13 cellular contexts compared by ENCODE assay signal in the genomic region with DNA sequence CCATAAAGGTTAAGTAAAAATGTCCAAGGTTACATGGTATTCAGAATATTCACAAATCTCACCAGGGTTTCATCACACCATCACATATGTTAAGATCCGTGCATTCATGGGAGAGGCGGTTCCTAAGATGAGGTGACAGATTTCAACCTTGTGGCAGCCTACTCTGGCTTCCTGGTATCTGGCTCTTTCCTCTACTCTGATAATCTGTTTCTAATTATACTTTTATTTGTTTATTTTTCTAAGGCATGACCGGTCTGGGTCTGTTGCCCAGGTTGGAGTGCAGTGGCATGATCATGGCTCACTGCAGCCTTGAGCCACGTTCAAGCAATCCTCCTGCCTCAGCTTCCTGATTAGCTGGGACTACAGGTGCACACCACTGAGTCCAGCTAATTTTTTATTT. TPM values are rescaled to one million over a fixed set of nuclear protein-coding genes. Genes with fewer than 3 reads are reported as not detected.
DNase-seq lines count a peak whose midpoint lies in the region; ATAC-seq, FAIRE-seq and TF ChIP-seq lines count a peak whose summit lies in the region.
"Had no signal": no experiment of that assay in that cellular context is flagged by ENCODE, and none has a peak within 500 bp of the region (broad histone marks: within the 10 kb centered on the region; RNA-seq: fewer than 3 reads in every experiment).

No MANE protein-coding gene starts in this region.

- H3K4me1 ChIP-seq in small intestine (ENCODE audit: control insufficient read depth in 2 of 2, insufficient read depth in 1 of 2, low read depth in 1 of 2, low read length in 1 of 2) = peaks cover 0 to 4% of the 10 kb centered on the region in 2 donors

- FAIRE-seq in small intestine (lab: Jason Lieb, UNC) = no peak

- no peak overlapping the region for H3K27ac ChIP-seq in small intestine (ENCODE audit: low read depth in 1 of 2, low read length in 1 of 2)
- H3K27ac ChIP-seq: WERI-Rb-1 had no signal

- ATAC-seq in SK-N-SH treated with all-trans-retinoic acid at 6 μM for 48 hours = peak; percentile 86
- peak; percentile 85 for ATAC-seq in Right ventricle myocardium superior (ENCODE audit: poor library complexity)
- no peak for ATAC-seq in GM19467 (IDR thresholded peaks at IDR 0.05; ENCODE audit: unreplicated experiment)

- intact Hi-C loops in Right ventricle myocardium superior (cut with DNase I) = no loop called here

- H3K27me3 ChIP-seq in small intestine (ENCODE audit: control insufficient read depth in 2 of 2, insufficient read depth in 2 of 2, low read length in 2 of 2) = no peaks in the 10 kb centered on the region

- H3K4me3 ChIP-seq in small intestine (ENCODE audit: low read depth in 1 of 2, low read length in 2 of 2) = no peak overlapping the region

- 28 to 57% (median 38%) methylated on average over 4 of the region's 4 CpGs for WGBS in small intestine, 3 donors

- peak; percentile 22 for DNase-seq in DMS 273 (lab: John Stamatoyannopoulos, UW; ENCODE audit: unreplicated experiment)
- DNase-seq in DMS 273 treated with DMSO at 0.1 percent for 48 hours (lab: John Stamatoyannopoulos, UW) = no peak
- peak; percentile 66 for DNase-seq in Right ventricle myocardium superior
- peak; percentile 50 for DNase-seq in small intestine
- DNase-seq in SW 1271 (lab: John Stamatoyannopoulos, UW) = no peak
- DNase-seq in activated CD4-positive, alpha-beta T cell treated with anti-CD3 and anti-CD28 coated beads for 4 hours = no peak
- DNase-seq: 8988T; activated gamma-delta T cell; Kasumi-1; stimulated activated CD8-positive, alpha-beta memory T cell treated with anti-CD3 and anti-CD28 coated beads, Interleukin-4, amount 100 ng/mL, for 48 hours; WERI-Rb-1 had no signal

- H3K9me3 ChIP-seq in small intestine (ENCODE audit: control insufficient read depth, low read depth) = no peaks in the 10 kb centered on the region

- H3K36me3 ChIP-seq in small intestine (ENCODE audit: control insufficient read depth in 2 of 2, insufficient read depth in 2 of 2, low read length in 2 of 2) = no peaks in the 10 kb centered on the region
- H3K36me3 ChIP-seq: WERI-Rb-1 had no signal

TF ChIP-seq in SK-N-SH treated with all-trans-retinoic acid at 6 μM for 48 hours, 23 proteins besides CTCF, POLR2A, EP300 and RAD21:
- TF ChIP-seq ZNF8 (CRISPR knock-in tag; IDR thresholded peaks at IDR 0.05) (0 out of 2 replicates have a peak, but pooled peaks have one; percentile 19), ZNF565 (CRISPR knock-in tag; conservative IDR thresholded peaks at IDR 0.05; ENCODE audit: low read depth) (no peak), TCF4 (CRISPR knock-in tag; IDR thresholded peaks at IDR 0.05; ENCODE audit: borderline replicate concordance) (peak; percentile 92)
- TF ChIP-seq, protein P1, sequence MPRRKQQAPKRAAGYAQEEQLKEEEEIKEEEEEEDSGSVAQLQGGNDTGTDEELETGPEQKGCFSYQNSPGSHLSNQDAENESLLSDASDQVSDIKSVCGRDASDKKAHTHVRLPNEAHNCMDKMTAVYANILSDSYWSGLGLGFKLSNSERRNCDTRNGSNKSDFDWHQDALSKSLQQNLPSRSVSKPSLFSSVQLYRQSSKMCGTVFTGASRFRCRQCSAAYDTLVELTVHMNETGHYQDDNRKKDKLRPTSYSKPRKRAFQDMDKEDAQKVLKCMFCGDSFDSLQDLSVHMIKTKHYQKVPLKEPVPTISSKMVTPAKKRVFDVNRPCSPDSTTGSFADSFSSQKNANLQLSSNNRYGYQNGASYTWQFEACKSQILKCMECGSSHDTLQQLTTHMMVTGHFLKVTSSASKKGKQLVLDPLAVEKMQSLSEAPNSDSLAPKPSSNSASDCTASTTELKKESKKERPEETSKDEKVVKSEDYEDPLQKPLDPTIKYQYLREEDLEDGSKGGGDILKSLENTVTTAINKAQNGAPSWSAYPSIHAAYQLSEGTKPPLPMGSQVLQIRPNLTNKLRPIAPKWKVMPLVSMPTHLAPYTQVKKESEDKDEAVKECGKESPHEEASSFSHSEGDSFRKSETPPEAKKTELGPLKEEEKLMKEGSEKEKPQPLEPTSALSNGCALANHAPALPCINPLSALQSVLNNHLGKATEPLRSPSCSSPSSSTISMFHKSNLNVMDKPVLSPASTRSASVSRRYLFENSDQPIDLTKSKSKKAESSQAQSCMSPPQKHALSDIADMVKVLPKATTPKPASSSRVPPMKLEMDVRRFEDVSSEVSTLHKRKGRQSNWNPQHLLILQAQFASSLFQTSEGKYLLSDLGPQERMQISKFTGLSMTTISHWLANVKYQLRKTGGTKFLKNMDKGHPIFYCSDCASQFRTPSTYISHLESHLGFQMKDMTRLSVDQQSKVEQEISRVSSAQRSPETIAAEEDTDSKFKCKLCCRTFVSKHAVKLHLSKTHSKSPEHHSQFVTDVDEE (CRISPR knock-in tag; IDR thresholded peaks at IDR 0.05) = peak; percentile 71; the same call in 1 of the 2 replicates
- TF ChIP-seq, protein P2, sequence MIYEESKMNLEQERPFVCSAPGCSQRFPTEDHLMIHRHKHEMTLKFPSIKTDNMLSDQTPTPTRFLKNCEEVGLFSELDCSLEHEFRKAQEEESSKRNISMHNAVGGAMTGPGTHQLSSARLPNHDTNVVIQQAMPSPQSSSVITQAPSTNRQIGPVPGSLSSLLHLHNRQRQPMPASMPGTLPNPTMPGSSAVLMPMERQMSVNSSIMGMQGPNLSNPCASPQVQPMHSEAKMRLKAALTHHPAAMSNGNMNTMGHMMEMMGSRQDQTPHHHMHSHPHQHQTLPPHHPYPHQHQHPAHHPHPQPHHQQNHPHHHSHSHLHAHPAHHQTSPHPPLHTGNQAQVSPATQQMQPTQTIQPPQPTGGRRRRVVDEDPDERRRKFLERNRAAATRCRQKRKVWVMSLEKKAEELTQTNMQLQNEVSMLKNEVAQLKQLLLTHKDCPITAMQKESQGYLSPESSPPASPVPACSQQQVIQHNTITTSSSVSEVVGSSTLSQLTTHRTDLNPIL (CRISPR knock-in tag; IDR thresholded peaks at IDR 0.05; ENCODE audit: low read depth) = no peak

RNA-seq across cellular contexts. Expression of a gene that starts 34.4 kb away (rescaled TPM):
- total RNA-seq in Right ventricle myocardium superior = 142 TPM
- polyA plus RNA-seq in small intestine = 10 to 100 TPM; 47.9 to 84.3 (median 61.3) TPM

Comparison
In these comparisons a context has a peak if more than half of its experiments do, and no peak if none do; other contexts are left out.
1. DNase-seq: peak in DMS 273 (single experiment), Right ventricle myocardium superior (single experiment) and small intestine (single experiment); none in DMS 273 treated with DMSO at 0.1 percent for 48 hours (single experiment), SW 1271 (0 of 2) and activated CD4-positive, alpha-beta T cell treated with anti-CD3 and anti-CD28 coated beads for 4 hours (0 of 2).